Comparison of ENCODE assay signal across 1 cellular context in the genomic region with DNA sequence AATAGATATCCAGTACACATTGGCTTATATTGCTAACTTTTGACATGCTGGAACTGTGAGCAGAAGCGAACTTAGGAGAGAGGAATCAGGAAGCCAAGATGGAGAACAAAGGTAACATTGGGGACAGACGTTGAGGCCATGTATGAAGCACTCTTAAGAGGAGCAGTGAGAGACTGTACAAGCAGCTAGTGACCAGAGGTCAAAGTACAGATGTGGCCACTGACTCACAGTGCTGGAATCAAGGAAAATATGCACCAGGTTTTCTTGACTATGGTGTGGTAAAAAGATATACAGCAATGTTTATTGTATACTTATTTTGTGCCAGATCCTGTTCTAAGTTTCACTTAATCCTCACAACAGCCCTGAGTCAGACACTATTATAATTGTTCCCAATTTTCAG.
TF ChIP-seq lines count a peak whose summit lies in the region.

No MANE protein-coding gene starts in this region.

TF ChIP-seq in HepG2, 621 proteins besides CTCF, POLR2A, EP300 and RAD21 (continued from another document):
- TF ChIP-seq NR2F6 (IDR thresholded peaks at IDR 0.05) (no peak), NR2F6 (CRISPR knock-in tag; IDR thresholded peaks at IDR 0.05) (0 out of 2 replicates have a peak, but pooled peaks have one; percentile 22), FOXA3 (CRISPR knock-in tag; IDR thresholded peaks at IDR 0.05) (0 out of 2 replicates have a peak, but pooled peaks have one; percentile 31), JUN (CRISPR knock-in tag; IDR thresholded peaks at IDR 0.05) (0 out of 2 replicates have a peak, but pooled peaks have one; percentile 36), FOSL2 (CRISPR knock-in tag; IDR thresholded peaks at IDR 0.05) (peak; percentile 94)
